In the genomic region with DNA sequence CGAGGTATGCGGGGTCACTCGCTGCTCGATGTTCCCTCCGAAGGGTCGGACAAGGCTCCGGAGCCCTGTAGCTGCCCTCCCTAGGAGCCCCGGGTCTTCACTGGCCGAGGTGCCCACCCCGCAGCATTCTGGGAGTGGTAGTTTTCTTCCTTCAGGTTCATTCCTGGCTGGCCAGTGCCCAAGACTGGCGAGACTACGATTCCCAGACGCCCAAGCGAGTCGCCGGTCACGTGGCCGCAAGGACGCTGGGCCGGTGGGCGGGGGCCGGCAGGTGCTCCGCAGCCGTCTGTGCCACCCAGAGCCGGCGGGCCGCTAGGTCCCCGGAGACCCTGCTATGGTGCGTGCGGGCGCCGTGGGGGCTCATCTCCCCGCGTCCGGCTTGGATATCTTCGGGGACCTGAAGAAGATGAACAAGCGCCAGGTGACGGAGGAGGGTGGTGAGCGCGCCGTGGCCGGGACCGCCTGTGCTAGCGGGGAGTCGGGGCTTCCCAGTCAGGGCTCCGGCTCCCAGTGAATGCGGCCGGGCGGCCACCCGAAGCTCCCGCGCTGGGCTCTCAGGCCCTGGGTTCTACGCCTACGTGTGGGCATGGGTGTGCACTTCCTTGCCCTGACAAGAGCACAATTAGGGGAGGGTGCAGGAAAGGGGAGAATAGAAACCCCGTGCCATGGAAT, we compare ENCODE assay signal across 1 cellular context.
A peak's percentile ranks its signal among the peaks of the same experiment; 100 is the strongest.
TF ChIP-seq lines count a peak whose summit lies in the region.

A gene (plus strand): TSS at position 270 of the 672 bp plus-strand sequence. CDS start 65 bp downstream, at position 335.

TF ChIP-seq in HEK293, 187 proteins besides CTCF, POLR2A, EP300 and RAD21 (continued from another document and continues in another):
- TF ChIP-seq, protein P1, sequence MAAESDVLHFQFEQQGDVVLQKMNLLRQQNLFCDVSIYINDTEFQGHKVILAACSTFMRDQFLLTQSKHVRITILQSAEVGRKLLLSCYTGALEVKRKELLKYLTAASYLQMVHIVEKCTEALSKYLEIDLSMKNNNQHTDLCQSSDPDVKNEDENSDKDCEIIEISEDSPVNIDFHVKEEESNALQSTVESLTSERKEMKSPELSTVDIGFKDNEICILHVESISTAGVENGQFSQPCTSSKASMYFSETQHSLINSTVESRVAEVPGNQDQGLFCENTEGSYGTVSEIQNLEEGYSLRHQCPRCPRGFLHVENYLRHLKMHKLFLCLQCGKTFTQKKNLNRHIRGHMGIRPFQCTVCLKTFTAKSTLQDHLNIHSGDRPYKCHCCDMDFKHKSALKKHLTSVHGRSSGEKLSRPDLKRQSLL (tag by site-specific recombination; IDR thresholded peaks at IDR 0.05), result 0 out of 2 replicates have a peak, but pooled peaks have one; percentile 28
- TF ChIP-seq, protein P2, sequence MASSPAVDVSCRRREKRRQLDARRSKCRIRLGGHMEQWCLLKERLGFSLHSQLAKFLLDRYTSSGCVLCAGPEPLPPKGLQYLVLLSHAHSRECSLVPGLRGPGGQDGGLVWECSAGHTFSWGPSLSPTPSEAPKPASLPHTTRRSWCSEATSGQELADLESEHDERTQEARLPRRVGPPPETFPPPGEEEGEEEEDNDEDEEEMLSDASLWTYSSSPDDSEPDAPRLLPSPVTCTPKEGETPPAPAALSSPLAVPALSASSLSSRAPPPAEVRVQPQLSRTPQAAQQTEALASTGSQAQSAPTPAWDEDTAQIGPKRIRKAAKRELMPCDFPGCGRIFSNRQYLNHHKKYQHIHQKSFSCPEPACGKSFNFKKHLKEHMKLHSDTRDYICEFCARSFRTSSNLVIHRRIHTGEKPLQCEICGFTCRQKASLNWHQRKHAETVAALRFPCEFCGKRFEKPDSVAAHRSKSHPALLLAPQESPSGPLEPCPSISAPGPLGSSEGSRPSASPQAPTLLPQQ (tag by site-specific recombination; IDR thresholded peaks at IDR 0.05), result peak; percentile 64
- TF ChIP-seq ZNF350 (tag by site-specific recombination; IDR thresholded peaks at IDR 0.05) (no peak), ZNF707 (tag by site-specific recombination; IDR thresholded peaks at IDR 0.05) (no peak), KLF16 (tag by site-specific recombination; IDR thresholded peaks at IDR 0.05) (peak; percentile 46; the same call in 1 of the 2 replicates), KLF9 (tag by site-specific recombination; IDR thresholded peaks at IDR 0.05; ENCODE audit: low read depth) (peak; percentile 82), ZNF302 (tag by site-specific recombination; IDR thresholded peaks at IDR 0.05; ENCODE audit: low read depth) (no peak), HOXA7 (CRISPR knock-in tag; IDR thresholded peaks at IDR 0.05; ENCODE audit: borderline replicate concordance) (0 out of 2 replicates have a peak, but pooled peaks have one; percentile 68), EGR2 (tag by site-specific recombination; IDR thresholded peaks at IDR 0.05; ENCODE audit: low read depth) (peak; percentile 48), ZIC2 (tag by site-specific recombination; IDR thresholded peaks at IDR 0.05) (peak; percentile 63), ZNF394 (tag by site-specific recombination; IDR thresholded peaks at IDR 0.05; ENCODE audit: borderline replicate concordance) (peak; percentile 79), WT1 (tag by site-specific recombination; IDR thresholded peaks at IDR 0.05) (0 out of 2 replicates have a peak, but pooled peaks have one; percentile 7), ZBTB48 (tag by site-specific recombination; IDR thresholded peaks at IDR 0.05) (peak; percentile 71; the same call in 1 of the 2 replicates), MZF1 (tag by site-specific recombination; IDR thresholded peaks at IDR 0.05; ENCODE audit: borderline replicate concordance) (no peak), ZNF501 (tag by site-specific recombination; IDR thresholded peaks at IDR 0.05) (peak; percentile 47), ZNF660 (tag by site-specific recombination; IDR thresholded peaks at IDR 0.05) (0 out of 2 replicates have a peak, but pooled peaks have one; percentile 14), ZNF76 (tag by site-specific recombination; IDR thresholded peaks at IDR 0.05; ENCODE audit: borderline replicate concordance, low read depth) (peak; percentile 98)
- TF ChIP-seq, protein P3, sequence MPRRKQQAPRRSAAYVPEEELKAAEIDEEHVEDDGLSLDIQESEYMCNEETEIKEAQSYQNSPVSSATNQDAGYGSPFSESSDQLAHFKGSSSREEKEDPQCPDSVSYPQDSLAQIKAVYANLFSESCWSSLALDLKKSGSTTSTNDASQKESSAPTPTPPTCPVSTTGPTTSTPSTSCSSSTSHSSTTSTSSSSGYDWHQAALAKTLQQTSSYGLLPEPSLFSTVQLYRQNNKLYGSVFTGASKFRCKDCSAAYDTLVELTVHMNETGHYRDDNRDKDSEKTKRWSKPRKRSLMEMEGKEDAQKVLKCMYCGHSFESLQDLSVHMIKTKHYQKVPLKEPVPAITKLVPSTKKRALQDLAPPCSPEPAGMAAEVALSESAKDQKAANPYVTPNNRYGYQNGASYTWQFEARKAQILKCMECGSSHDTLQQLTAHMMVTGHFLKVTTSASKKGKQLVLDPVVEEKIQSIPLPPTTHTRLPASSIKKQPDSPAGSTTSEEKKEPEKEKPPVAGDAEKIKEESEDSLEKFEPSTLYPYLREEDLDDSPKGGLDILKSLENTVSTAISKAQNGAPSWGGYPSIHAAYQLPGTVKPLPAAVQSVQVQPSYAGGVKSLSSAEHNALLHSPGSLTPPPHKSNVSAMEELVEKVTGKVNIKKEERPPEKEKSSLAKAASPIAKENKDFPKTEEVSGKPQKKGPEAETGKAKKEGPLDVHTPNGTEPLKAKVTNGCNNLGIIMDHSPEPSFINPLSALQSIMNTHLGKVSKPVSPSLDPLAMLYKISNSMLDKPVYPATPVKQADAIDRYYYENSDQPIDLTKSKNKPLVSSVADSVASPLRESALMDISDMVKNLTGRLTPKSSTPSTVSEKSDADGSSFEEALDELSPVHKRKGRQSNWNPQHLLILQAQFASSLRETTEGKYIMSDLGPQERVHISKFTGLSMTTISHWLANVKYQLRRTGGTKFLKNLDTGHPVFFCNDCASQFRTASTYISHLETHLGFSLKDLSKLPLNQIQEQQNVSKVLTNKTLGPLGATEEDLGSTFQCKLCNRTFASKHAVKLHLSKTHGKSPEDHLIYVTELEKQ (tag by site-specific recombination; IDR thresholded peaks at IDR 0.05; ENCODE audit: borderline replicate concordance), result no peak
- TF ChIP-seq, protein P4, sequence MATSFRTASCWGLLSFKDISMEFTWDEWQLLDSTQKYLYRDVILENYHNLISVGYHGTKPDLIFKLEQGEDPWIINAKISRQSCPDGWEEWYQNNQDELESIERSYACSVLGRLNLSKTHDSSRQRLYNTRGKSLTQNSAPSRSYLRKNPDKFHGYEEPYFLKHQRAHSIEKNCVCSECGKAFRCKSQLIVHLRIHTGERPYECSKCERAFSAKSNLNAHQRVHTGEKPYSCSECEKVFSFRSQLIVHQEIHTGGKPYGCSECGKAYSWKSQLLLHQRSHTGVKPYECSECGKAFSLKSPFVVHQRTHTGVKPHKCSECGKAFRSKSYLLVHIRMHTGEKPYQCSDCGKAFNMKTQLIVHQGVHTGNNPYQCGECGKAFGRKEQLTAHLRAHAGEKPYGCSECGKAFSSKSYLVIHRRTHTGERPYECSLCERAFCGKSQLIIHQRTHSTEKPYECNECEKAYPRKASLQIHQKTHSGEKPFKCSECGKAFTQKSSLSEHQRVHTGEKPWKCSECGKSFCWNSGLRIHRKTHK (tag by site-specific recombination; IDR thresholded peaks at IDR 0.05), result no peak
- TF ChIP-seq, protein P5, sequence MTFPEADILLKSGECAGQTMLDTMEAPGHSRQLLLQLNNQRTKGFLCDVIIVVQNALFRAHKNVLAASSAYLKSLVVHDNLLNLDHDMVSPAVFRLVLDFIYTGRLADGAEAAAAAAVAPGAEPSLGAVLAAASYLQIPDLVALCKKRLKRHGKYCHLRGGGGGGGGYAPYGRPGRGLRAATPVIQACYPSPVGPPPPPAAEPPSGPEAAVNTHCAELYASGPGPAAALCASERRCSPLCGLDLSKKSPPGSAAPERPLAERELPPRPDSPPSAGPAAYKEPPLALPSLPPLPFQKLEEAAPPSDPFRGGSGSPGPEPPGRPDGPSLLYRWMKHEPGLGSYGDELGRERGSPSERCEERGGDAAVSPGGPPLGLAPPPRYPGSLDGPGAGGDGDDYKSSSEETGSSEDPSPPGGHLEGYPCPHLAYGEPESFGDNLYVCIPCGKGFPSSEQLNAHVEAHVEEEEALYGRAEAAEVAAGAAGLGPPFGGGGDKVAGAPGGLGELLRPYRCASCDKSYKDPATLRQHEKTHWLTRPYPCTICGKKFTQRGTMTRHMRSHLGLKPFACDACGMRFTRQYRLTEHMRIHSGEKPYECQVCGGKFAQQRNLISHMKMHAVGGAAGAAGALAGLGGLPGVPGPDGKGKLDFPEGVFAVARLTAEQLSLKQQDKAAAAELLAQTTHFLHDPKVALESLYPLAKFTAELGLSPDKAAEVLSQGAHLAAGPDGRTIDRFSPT (tag by site-specific recombination; IDR thresholded peaks at IDR 0.05), result peak; percentile 85
- TF ChIP-seq, protein P6, sequence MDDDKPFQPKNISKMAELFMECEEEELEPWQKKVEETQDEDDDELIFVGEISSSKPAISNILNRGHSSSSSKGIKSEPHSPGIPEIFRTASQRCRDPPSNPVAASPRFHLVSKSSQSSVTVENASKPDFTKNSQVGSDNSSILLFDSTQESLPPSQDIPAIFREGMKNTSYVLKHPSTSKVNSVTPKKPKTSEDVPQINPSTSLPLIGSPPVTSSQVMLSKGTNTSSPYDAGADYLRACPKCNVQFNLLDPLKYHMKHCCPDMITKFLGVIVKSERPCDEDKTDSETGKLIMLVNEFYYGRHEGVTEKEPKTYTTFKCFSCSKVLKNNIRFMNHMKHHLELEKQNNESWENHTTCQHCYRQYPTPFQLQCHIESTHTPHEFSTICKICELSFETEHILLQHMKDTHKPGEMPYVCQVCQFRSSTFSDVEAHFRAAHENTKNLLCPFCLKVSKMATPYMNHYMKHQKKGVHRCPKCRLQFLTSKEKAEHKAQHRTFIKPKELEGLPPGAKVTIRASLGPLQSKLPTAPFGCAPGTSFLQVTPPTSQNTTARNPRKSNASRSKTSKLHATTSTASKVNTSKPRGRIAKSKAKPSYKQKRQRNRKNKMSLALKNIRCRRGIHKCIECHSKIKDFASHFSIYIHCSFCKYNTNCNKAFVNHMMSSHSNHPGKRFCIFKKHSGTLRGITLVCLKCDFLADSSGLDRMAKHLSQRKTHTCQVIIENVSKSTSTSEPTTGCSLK (tag by site-specific recombination; IDR thresholded peaks at IDR 0.05), result 0 out of 2 replicates have a peak, but pooled peaks have one; percentile 8
- TF ChIP-seq, protein P7, sequence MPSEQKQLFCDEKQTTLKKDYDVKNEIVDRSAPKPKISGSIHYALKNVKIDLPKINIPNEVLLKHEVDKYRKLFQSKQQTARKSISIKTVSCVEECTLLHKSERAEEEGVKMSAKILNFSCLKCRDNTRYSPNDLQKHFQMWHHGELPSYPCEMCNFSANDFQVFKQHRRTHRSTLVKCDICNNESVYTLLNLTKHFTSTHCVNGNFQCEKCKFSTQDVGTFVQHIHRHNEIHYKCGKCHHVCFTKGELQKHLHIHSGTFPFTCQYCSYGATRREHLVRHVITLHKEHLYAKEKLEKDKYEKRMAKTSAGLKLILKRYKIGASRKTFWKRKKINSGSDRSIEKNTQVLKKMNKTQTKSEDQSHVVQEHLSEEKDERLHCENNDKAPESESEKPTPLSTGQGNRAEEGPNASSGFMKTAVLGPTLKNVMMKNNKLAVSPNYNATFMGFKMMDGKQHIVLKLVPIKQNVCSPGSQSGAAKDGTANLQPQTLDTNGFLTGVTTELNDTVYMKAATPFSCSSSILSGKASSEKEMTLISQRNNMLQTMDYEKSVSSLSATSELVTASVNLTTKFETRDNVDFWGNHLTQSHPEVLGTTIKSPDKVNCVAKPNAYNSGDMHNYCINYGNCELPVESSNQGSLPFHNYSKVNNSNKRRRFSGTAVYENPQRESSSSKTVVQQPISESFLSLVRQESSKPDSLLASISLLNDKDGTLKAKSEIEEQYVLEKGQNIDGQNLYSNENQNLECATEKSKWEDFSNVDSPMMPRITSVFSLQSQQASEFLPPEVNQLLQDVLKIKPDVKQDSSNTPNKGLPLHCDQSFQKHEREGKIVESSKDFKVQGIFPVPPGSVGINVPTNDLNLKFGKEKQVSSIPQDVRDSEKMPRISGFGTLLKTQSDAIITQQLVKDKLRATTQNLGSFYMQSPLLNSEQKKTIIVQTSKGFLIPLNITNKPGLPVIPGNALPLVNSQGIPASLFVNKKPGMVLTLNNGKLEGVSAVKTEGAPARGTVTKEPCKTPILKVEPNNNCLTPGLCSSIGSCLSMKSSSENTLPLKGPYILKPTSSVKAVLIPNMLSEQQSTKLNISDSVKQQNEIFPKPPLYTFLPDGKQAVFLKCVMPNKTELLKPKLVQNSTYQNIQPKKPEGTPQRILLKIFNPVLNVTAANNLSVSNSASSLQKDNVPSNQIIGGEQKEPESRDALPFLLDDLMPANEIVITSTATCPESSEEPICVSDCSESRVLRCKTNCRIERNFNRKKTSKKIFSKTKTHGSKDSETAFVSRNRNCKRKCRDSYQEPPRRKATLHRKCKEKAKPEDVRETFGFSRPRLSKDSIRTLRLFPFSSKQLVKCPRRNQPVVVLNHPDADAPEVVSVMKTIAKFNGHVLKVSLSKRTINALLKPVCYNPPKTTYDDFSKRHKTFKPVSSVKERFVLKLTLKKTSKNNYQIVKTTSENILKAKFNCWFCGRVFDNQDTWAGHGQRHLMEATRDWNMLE (tag by site-specific recombination; conservative IDR thresholded peaks at IDR 0.05; ENCODE audit: low read depth), result 0 out of 2 replicates have a peak, but pooled peaks have one; percentile 22
- TF ChIP-seq, protein P8, sequence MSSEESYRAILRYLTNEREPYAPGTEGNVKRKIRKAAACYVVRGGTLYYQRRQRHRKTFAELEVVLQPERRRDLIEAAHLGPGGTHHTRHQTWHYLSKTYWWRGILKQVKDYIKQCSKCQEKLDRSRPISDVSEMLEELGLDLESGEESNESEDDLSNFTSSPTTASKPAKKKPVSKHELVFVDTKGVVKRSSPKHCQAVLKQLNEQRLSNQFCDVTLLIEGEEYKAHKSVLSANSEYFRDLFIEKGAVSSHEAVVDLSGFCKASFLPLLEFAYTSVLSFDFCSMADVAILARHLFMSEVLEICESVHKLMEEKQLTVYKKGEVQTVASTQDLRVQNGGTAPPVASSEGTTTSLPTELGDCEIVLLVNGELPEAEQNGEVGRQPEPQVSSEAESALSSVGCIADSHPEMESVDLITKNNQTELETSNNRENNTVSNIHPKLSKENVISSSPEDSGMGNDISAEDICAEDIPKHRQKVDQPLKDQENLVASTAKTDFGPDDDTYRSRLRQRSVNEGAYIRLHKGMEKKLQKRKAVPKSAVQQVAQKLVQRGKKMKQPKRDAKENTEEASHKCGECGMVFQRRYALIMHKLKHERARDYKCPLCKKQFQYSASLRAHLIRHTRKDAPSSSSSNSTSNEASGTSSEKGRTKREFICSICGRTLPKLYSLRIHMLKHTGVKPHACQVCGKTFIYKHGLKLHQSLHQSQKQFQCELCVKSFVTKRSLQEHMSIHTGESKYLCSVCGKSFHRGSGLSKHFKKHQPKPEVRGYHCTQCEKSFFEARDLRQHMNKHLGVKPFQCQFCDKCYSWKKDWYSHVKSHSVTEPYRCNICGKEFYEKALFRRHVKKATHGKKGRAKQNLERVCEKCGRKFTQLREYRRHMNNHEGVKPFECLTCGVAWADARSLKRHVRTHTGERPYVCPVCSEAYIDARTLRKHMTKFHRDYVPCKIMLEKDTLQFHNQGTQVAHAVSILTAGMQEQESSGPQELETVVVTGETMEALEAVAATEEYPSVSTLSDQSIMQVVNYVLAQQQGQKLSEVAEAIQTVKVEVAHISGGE (tag by site-specific recombination; conservative IDR thresholded peaks at IDR 0.05; ENCODE audit: low read depth), result peak; percentile 42; the same call in 1 of the 2 replicates
